8 cellular contexts compared by ENCODE assay signal in the genomic region with DNA sequence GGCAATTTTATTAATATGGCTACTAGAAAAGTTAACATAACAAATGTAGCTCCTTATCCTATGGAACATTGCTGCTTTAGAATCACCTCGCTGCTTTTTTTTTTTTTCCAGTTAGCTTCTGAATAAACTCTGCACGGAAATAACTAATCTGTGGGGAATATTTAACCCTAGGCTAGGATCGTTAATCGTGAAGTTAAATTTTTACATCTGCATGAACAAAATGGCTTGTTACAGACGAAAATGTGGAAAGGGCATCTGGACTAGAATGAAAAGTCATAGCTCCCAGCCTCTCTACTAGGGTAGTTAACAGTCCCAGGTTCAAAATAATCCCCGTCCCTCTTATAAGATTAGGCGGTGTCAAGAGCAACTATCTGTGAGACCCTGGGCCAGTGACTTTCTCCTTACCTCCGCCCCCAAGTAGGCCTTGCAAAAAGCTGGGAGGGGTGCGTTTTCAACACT. TPM values are rescaled to one million over a fixed set of nuclear protein-coding genes. Genes with fewer than 3 reads are reported as not detected.
DNase-seq lines count a peak whose midpoint lies in the region; ATAC-seq and TF ChIP-seq lines count a peak whose summit lies in the region.

No MANE protein-coding gene starts in this region.

- peak overlapping the region; percentile 90 for H3K4me3 Mint-ChIP-seq in activated naive CD4-positive, alpha-beta T cell treated with anti-CD3 and anti-CD28 coated beads, Interleukin-2, amount 50 U/mL, for 24 hours
- H3K4me3 Mint-ChIP-seq in glutamatergic neuron (ENCODE audit: unreplicated experiment) = peak overlapping the region; percentile 77

- H3K36me3 Mint-ChIP-seq in activated naive CD4-positive, alpha-beta T cell treated with anti-CD3 and anti-CD28 coated beads, Interleukin-2, amount 50 U/mL, for 24 hours = peaks cover 3% of the 10 kb centered on the region
- H3K36me3 Mint-ChIP-seq in glutamatergic neuron (ENCODE audit: unreplicated experiment) = peaks cover 4% of the 10 kb centered on the region

- H3K27me3 ChIP-seq in SU-DHL-6 (ENCODE audit: low read length) (no peaks in the 10 kb centered on the region), skeletal muscle tissue (ENCODE audit: control insufficient read depth in 3 of 3, insufficient read depth in 3 of 3, low read length in 3 of 3) (no peaks in the 10 kb centered on the region)

- H3K4me3 ChIP-seq in SU-DHL-6 (ENCODE audit: insufficient read depth, low read length, poor library complexity, severe bottlenecking) (peak overlapping the region; percentile 62), skeletal muscle tissue (ENCODE audit: low read length in 3 of 3) (peak overlapping the region; percentile 74 to 95 (median 76))

- H3F3A ChIP-seq in SU-DHL-6 (ENCODE audit: insufficient read depth) = no peaks in the 10 kb centered on the region

- no peaks in the 10 kb centered on the region for H3K9me3 Mint-ChIP-seq in activated naive CD4-positive, alpha-beta T cell treated with anti-CD3 and anti-CD28 coated beads, Interleukin-2, amount 50 U/mL, for 24 hours
- H3K9me3 Mint-ChIP-seq in glutamatergic neuron (ENCODE audit: unreplicated experiment) = peaks cover 5% of the 10 kb centered on the region

- no peak for DNase-seq in activated naive CD4-positive, alpha-beta T cell treated with anti-CD3 and anti-CD28 coated beads, Interleukin-2, amount 50 U/mL, for 16 hours
- DNase-seq in glutamatergic neuron (no peak), retina (no peak)

- H3K9me2 ChIP-seq in SU-DHL-6 (replicated peaks; ENCODE audit: insufficient read depth, low read length) = no peaks in the 10 kb centered on the region

- H4K20me1 ChIP-seq in SU-DHL-6 (ENCODE audit: low read depth, low read length) = no peaks in the 10 kb centered on the region

- H3K27me3 Mint-ChIP-seq in activated naive CD4-positive, alpha-beta T cell treated with anti-CD3 and anti-CD28 coated beads, Interleukin-2, amount 50 U/mL, for 24 hours = no peaks in the 10 kb centered on the region
- H3K27me3 Mint-ChIP-seq in glutamatergic neuron (ENCODE audit: unreplicated experiment) = peaks cover 8% of the 10 kb centered on the region

- peak overlapping the region; percentile 57 for H3K27ac Mint-ChIP-seq in activated naive CD4-positive, alpha-beta T cell treated with anti-CD3 and anti-CD28 coated beads, Interleukin-2, amount 50 U/mL, for 24 hours
- no peak overlapping the region for H3K27ac Mint-ChIP-seq in glutamatergic neuron (ENCODE audit: unreplicated experiment)

- H2AFZ ChIP-seq in SU-DHL-6 (ENCODE audit: low read depth, low read length, severe bottlenecking) = peak overlapping the region; percentile 90

- H3K4me2 ChIP-seq in SU-DHL-6 (ENCODE audit: low read depth, low read length, poor library complexity, severe bottlenecking) = peak overlapping the region; percentile 67

- no peaks in the 10 kb centered on the region for H3K9me3 ChIP-seq in SU-DHL-6 (ENCODE audit: insufficient read depth, low read length)
- H3K9me3 ChIP-seq in skeletal muscle tissue (ENCODE audit: control insufficient read depth in 3 of 3, low read length in 3 of 3) = no peaks in the 10 kb centered on the region

- ATAC-seq in HG03571 (IDR thresholded peaks at IDR 0.05; ENCODE audit: unreplicated experiment) = no peak
- no peak for ATAC-seq in GM18520 (IDR thresholded peaks at IDR 0.05; ENCODE audit: unreplicated experiment)

- H3K27ac ChIP-seq in SU-DHL-6 (ENCODE audit: low read depth, low read length) (no peak overlapping the region), skeletal muscle tissue (ENCODE audit: low read depth, low read length) (peak overlapping the region; percentile 84)

- peak overlapping the region; percentile 48 for H3K9ac ChIP-seq in SU-DHL-6 (ENCODE audit: low read length)
- H3K9ac ChIP-seq in skeletal muscle tissue (ENCODE audit: low read depth in 1 of 3, low read length in 3 of 3) = peak overlapping the region; percentile 78 to 93 (median 87)

- H3K36me3 ChIP-seq in SU-DHL-6 (ENCODE audit: low read length) = no peaks in the 10 kb centered on the region
- H3K36me3 ChIP-seq in skeletal muscle tissue (ENCODE audit: control insufficient read depth in 3 of 3, insufficient read depth in 3 of 3, low read length in 3 of 3) = peaks cover 0 to 3% (median 0%) of the 10 kb centered on the region in 3 donors

- TF ChIP-seq CTCF in SU-DHL-6 (IDR thresholded peaks at IDR 0.05; ENCODE audit: insufficient read depth, low read length, poor library complexity, severe bottlenecking) (no peak), glutamatergic neuron (IDR thresholded peaks at IDR 0.05; ENCODE audit: partially characterized antibody, unreplicated experiment) (no peak)

- H3K79me2 ChIP-seq in SU-DHL-6 (ENCODE audit: insufficient read depth, low read length) = no peaks in the 10 kb centered on the region

- H3K4me1 Mint-ChIP-seq in activated naive CD4-positive, alpha-beta T cell treated with anti-CD3 and anti-CD28 coated beads, Interleukin-2, amount 50 U/mL, for 24 hours = peaks cover 34% of the 10 kb centered on the region
- H3K4me1 Mint-ChIP-seq in glutamatergic neuron (ENCODE audit: low read depth, unreplicated experiment) = peaks cover 2% of the 10 kb centered on the region

- peaks cover 20 to 60% (median 31%) of the 10 kb centered on the region in 3 donors for H3K4me1 ChIP-seq in skeletal muscle tissue (ENCODE audit: control insufficient read depth in 3 of 3, insufficient read depth in 3 of 3, low read length in 3 of 3)

RNA-seq across cellular contexts. Expression of a gene that starts 0.5 kb away (rescaled TPM):
- total RNA-seq in glutamatergic neuron (ENCODE audit: unreplicated experiment) (0.81 TPM), skeletal muscle tissue (2.1 TPM)
